1 cellular context compared by ENCODE assay signal in genomic region chr6:11537229-11538048, GRCh38.
TF ChIP-seq lines count a peak whose summit lies in the region.

A gene with protein sequence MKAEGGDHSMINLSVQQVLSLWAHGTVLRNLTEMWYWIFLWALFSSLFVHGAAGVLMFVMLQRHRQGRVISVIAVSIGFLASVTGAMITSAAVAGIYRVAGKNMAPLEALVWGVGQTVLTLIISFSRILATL (plus strand): TSS chr6:11537749. CDS start chr6:11538278, 529 bp downstream.

TF ChIP-seq in HepG2, 621 proteins besides CTCF, POLR2A, EP300 and RAD21 (continued from another document and continues in another):
- TF ChIP-seq, protein P1, sequence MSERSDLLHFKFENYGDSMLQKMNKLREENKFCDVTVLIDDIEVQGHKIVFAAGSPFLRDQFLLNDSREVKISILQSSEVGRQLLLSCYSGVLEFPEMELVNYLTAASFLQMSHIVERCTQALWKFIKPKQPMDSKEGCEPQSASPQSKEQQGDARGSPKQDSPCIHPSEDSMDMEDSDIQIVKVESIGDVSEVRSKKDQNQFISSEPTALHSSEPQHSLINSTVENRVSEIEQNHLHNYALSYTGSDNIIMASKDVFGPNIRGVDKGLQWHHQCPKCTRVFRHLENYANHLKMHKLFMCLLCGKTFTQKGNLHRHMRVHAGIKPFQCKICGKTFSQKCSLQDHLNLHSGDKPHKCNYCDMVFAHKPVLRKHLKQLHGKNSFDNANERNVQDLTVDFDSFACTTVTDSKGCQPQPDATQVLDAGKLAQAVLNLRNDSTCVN (CRISPR knock-in tag; IDR thresholded peaks at IDR 0.05; ENCODE audit: borderline replicate concordance) = no peak; the same call in 1 of the 2 replicates
- TF ChIP-seq MIER2 (CRISPR knock-in tag; IDR thresholded peaks at IDR 0.05) = peak; percentile 78; the same call in 1 of the 2 replicates
- TF ChIP-seq, protein P2, sequence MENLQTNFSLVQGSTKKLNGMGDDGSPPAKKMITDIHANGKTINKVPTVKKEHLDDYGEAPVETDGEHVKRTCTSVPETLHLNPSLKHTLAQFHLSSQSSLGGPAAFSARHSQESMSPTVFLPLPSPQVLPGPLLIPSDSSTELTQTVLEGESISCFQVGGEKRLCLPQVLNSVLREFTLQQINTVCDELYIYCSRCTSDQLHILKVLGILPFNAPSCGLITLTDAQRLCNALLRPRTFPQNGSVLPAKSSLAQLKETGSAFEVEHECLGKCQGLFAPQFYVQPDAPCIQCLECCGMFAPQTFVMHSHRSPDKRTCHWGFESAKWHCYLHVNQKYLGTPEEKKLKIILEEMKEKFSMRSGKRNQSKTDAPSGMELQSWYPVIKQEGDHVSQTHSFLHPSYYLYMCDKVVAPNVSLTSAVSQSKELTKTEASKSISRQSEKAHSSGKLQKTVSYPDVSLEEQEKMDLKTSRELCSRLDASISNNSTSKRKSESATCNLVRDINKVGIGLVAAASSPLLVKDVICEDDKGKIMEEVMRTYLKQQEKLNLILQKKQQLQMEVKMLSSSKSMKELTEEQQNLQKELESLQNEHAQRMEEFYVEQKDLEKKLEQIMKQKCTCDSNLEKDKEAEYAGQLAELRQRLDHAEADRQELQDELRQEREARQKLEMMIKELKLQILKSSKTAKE (CRISPR knock-in tag; IDR thresholded peaks at IDR 0.05; ENCODE audit: borderline replicate concordance) = 0 out of 2 replicates have a peak, but pooled peaks have one; percentile 17
- peak; percentile 94 for TF ChIP-seq KDM2A (CRISPR knock-in tag; IDR thresholded peaks at IDR 0.05; ENCODE audit: borderline replicate concordance, low read depth)
- no peak for TF ChIP-seq KLF11 (CRISPR knock-in tag; IDR thresholded peaks at IDR 0.05)
- TF ChIP-seq ZIK1 (CRISPR knock-in tag; IDR thresholded peaks at IDR 0.05; ENCODE audit: borderline replicate concordance, low read depth) = no peak; the same call in 1 of the 2 replicates
- peak; percentile 76; the same call in 1 of the 2 replicates for TF ChIP-seq ZNF337 (CRISPR knock-in tag; IDR thresholded peaks at IDR 0.05; ENCODE audit: borderline replicate concordance, low read depth)
- TF ChIP-seq, protein P3, sequence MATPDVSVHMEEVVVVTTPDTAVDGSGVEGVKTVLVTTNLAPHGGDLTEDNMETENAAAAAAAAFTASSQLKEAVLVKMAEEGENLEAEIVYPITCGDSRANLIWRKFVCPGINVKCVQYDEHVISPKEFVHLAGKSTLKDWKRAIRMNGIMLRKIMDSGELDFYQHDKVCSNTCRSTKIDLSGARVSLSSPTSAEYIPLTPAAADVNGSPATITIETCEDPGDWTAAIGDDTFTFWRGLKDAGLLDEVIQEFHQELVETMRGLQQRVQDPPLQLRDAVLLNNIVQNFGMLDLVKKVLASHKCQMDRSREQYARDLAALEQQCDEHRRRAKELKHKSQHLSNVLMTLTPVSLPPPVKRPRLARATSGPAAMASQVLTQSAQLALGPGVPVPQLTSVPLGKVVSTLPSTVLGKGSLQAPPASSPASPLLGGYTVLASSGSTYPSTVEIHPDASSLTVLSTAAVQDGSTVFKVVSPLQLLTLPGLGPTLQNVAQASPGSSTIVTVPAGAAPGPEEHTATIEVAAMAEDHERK (CRISPR knock-in tag; IDR thresholded peaks at IDR 0.05; ENCODE audit: low read depth) = peak; percentile 91
- TF ChIP-seq, protein P4, sequence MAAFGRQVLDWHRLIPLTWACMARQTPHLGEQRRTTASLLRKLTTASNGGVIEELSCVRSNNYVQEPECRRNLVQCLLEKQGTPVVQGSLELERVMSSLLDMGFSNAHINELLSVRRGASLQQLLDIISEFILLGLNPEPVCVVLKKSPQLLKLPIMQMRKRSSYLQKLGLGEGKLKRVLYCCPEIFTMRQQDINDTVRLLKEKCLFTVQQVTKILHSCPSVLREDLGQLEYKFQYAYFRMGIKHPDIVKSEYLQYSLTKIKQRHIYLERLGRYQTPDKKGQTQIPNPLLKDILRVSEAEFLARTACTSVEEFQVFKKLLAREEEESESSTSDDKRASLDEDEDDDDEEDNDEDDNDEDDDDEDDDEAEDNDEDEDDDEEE (CRISPR knock-in tag; IDR thresholded peaks at IDR 0.05) = no peak; the same call in 1 of the 2 replicates
- TF ChIP-seq SP5 (CRISPR knock-in tag; IDR thresholded peaks at IDR 0.05; ENCODE audit: borderline replicate concordance, low read depth) = peak; percentile 51; the same call in 1 of the 2 replicates
- TF ChIP-seq ZBTB1 (CRISPR knock-in tag; IDR thresholded peaks at IDR 0.05; ENCODE audit: borderline replicate concordance) = no peak
- TF ChIP-seq, protein P5, sequence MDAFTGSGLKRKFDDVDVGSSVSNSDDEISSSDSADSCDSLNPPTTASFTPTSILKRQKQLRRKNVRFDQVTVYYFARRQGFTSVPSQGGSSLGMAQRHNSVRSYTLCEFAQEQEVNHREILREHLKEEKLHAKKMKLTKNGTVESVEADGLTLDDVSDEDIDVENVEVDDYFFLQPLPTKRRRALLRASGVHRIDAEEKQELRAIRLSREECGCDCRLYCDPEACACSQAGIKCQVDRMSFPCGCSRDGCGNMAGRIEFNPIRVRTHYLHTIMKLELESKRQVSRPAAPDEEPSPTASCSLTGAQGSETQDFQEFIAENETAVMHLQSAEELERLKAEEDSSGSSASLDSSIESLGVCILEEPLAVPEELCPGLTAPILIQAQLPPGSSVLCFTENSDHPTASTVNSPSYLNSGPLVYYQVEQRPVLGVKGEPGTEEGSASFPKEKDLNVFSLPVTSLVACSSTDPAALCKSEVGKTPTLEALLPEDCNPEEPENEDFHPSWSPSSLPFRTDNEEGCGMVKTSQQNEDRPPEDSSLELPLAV (CRISPR knock-in tag; conservative IDR thresholded peaks at IDR 0.05; ENCODE audit: low read depth) = no peak
- TF ChIP-seq SSRP1 (CRISPR knock-in tag; IDR thresholded peaks at IDR 0.05) = no peak
- TF ChIP-seq RARA (CRISPR knock-in tag; IDR thresholded peaks at IDR 0.05) = peak; percentile 13; the same call in 1 of the 2 replicates
- TF ChIP-seq PRMT3 (CRISPR knock-in tag; IDR thresholded peaks at IDR 0.05; ENCODE audit: borderline replicate concordance, low read depth) = no peak
- no peak; the same call in 1 of the 2 replicates for TF ChIP-seq ZNF230 (CRISPR knock-in tag; IDR thresholded peaks at IDR 0.05)
- TF ChIP-seq IRF1 (CRISPR knock-in tag; IDR thresholded peaks at IDR 0.05; ENCODE audit: low read depth) = 0 out of 2 replicates have a peak, but pooled peaks have one; percentile 42
- TF ChIP-seq SMC3 (IDR thresholded peaks at IDR 0.05; ENCODE audit: low read length) = no peak
- TF ChIP-seq DR1 (CRISPR knock-in tag; IDR thresholded peaks at IDR 0.05) = no peak
- no peak for TF ChIP-seq CEBPB (IDR thresholded peaks at IDR 0.05; ENCODE audit: borderline replicate concordance, low read depth, low read length)
- 0 out of 2 replicates have a peak, but pooled peaks have one; percentile 41 for TF ChIP-seq MTF2 (CRISPR knock-in tag; IDR thresholded peaks at IDR 0.05; ENCODE audit: borderline replicate concordance)
- no peak for TF ChIP-seq STAT5B (CRISPR knock-in tag; IDR thresholded peaks at IDR 0.05)
- TF ChIP-seq ZBTB33 (CRISPR knock-in tag; IDR thresholded peaks at IDR 0.05) = no peak
- no peak for TF ChIP-seq RELA (CRISPR knock-in tag; IDR thresholded peaks at IDR 0.05)
- TF ChIP-seq, protein P6, sequence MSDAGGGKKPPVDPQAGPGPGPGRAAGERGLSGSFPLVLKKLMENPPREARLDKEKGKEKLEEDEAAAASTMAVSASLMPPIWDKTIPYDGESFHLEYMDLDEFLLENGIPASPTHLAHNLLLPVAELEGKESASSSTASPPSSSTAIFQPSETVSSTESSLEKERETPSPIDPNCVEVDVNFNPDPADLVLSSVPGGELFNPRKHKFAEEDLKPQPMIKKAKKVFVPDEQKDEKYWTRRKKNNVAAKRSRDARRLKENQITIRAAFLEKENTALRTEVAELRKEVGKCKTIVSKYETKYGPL (CRISPR knock-in tag; IDR thresholded peaks at IDR 0.05) = no peak; the same call in 1 of the 2 replicates
- TF ChIP-seq ZNF788 (CRISPR knock-in tag; IDR thresholded peaks at IDR 0.05; ENCODE audit: borderline replicate concordance) = peak; percentile 42; the same call in 1 of the 2 replicates
- no peak for TF ChIP-seq ZNF33B (CRISPR knock-in tag; IDR thresholded peaks at IDR 0.05)
- TF ChIP-seq ARID3A (IDR thresholded peaks at IDR 0.05; ENCODE audit: low read depth, low read length) = no peak
- peak; percentile 80 for TF ChIP-seq HOMEZ (CRISPR knock-in tag; IDR thresholded peaks at IDR 0.05; ENCODE audit: low read depth)
- TF ChIP-seq, protein P7, sequence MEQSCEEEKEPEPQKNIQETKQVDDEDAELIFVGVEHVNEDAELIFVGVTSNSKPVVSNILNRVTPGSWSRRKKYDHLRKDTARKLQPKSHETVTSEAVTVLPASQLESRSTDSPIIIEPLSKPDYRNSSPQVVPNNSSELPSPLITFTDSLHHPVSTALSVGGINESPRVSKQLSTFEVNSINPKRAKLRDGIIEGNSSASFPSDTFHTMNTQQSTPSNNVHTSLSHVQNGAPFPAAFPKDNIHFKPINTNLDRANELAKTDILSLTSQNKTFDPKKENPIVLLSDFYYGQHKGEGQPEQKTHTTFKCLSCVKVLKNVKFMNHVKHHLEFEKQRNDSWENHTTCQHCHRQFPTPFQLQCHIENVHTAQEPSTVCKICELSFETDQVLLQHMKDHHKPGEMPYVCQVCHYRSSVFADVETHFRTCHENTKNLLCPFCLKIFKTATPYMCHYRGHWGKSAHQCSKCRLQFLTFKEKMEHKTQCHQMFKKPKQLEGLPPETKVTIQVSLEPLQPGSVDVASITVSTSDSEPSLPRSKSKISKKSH (CRISPR knock-in tag; IDR thresholded peaks at IDR 0.05; ENCODE audit: borderline replicate concordance) = no peak
- TF ChIP-seq ZNF441 (CRISPR knock-in tag; IDR thresholded peaks at IDR 0.05; ENCODE audit: borderline replicate concordance) = peak; percentile 82; the same call in 1 of the 2 replicates
- TF ChIP-seq ARNT2 (CRISPR knock-in tag; IDR thresholded peaks at IDR 0.05; ENCODE audit: low read depth) = peak; percentile 96
- TF ChIP-seq FOXP1 (IDR thresholded peaks at IDR 0.05) = no peak
- no peak for TF ChIP-seq FOXP1 (CRISPR knock-in tag; IDR thresholded peaks at IDR 0.05)
- no peak; the same call in 1 of the 2 replicates for TF ChIP-seq WIZ (CRISPR knock-in tag; IDR thresholded peaks at IDR 0.05)
- peak; percentile 61 to 66; a peak in 2 of 4 replicates for TF ChIP-seq HMGXB4 (CRISPR knock-in tag; IDR thresholded peaks at IDR 0.05; ENCODE audit: borderline replicate concordance in 1 of 2, low read depth in 1 of 2)
